Comparison of ENCODE assay signal across 12 cellular contexts in the genomic region with DNA sequence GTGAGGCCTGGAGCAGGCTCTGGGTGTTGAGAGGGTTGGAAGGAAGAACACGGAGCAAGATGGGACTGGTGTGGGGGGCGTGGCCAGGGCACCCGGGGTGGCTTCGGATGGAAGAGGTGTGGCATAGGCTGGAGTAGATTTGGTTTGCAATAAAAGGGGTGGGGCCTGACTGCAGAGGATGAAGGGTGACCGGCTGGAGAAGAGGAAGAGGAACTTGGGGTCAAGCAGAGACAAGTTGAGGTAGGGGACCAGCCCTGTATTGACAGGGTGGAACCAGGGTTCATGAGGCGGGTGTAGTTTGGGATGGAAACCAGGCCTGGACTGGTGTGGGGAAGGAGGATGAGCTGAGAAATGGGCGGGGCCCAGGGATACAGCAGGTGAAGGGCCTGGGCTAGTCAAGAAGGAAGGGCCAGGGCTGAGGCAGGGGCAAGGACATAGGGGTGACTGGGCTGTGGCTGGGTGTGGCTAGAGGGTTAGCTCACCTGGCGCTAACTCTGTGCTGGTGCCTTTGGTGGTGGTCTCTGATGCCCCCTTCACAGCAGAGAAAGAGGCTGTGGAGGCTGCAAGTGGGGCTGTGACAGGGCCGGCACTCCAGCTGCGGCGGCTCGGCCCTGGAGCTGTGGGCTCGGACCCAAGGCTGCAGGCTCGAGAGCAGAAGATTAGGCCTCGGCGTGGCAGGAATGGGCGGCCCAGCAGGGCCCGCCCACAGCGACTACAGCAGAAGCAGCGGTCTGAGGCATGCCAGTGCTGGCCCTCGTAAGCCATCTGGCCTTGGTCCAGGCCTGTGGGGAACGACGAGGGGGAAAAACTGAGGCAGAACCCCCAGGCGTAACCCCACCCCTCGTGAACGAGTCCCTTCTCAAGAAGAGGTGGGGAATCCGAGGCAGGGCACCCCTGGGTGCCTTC. TPM values are rescaled to one million over a fixed set of nuclear protein-coding genes. Genes with fewer than 3 reads are reported as not detected.
DNase-seq lines count a peak whose midpoint lies in the region; ATAC-seq and TF ChIP-seq lines count a peak whose summit lies in the region.
"Had no signal": no experiment of that assay in that cellular context is flagged by ENCODE, and none has a peak within 500 bp of the region (broad histone marks: within the 10 kb centered on the region; RNA-seq: fewer than 3 reads in every experiment).

No MANE protein-coding gene starts in this region.

- no peaks in the 10 kb centered on the region for H3K27me3 Mint-ChIP-seq in CD4-positive, alpha-beta T cell
- H3K27me3 Mint-ChIP-seq in endodermal cell (ENCODE audit: insufficient read depth), result peaks cover 16% of the 10 kb centered on the region
- H3K27me3 Mint-ChIP-seq in activated CD4-positive, alpha-beta memory T cell treated with anti-CD3 and anti-CD28 coated beads for 36 hours, result no peaks in the 10 kb centered on the region

- H3K4me3 Mint-ChIP-seq in CD4-positive, alpha-beta T cell, result no peak overlapping the region
- H3K4me3 Mint-ChIP-seq in endodermal cell, result no peak overlapping the region
- no peak overlapping the region for H3K4me3 Mint-ChIP-seq in activated CD4-positive, alpha-beta memory T cell treated with anti-CD3 and anti-CD28 coated beads for 36 hours

- H3K4me1 ChIP-seq in osteoblast (ENCODE audit: insufficient read depth, low read length), result peaks cover 5% of the 10 kb centered on the region
- H3K4me1 ChIP-seq in endodermal cell (ENCODE audit: control insufficient read depth, insufficient read depth, low read length), result no peaks in the 10 kb centered on the region

- ATAC-seq in CD4-positive, alpha-beta T cell (ENCODE audit: poor library complexity), result no peak
- no peak for ATAC-seq in activated CD4-positive, CD25-positive, alpha-beta regulatory T cell treated with anti-CD3 and anti-CD28 coated beads, Interleukin-2, amount 50 U/mL, for 24 hours

- peaks cover 5% of the 10 kb centered on the region for H4K20me1 ChIP-seq in osteoblast (ENCODE audit: insufficient read depth, low read length)

- no peak overlapping the region for H3K9ac ChIP-seq in endodermal cell (ENCODE audit: extremely low read depth, low read length, poor library complexity, severe bottlenecking)

- no peak overlapping the region for H3K27ac ChIP-seq in CD4-positive, alpha-beta T cell (ENCODE audit: low read depth, low read length)
- H3K27ac ChIP-seq in coronary artery (peak overlapping the region; percentile 26 to 32), osteoblast (ENCODE audit: low read depth, low read length) (no peak overlapping the region), endodermal cell (ENCODE audit: low read depth, low read length) (no peak overlapping the region)

- H3K4me3 ChIP-seq in coronary artery (no peak overlapping the region), osteoblast (ENCODE audit: insufficient read depth, low read length) (no peak overlapping the region), endodermal cell (ENCODE audit: low read length) (no peak overlapping the region)
- H3K4me3 ChIP-seq: thoracic aorta had no signal

- H3K36me3 Mint-ChIP-seq in CD4-positive, alpha-beta T cell (ENCODE audit: low read depth), result peaks cover 51% of the 10 kb centered on the region
- peaks cover 41% of the 10 kb centered on the region for H3K36me3 Mint-ChIP-seq in endodermal cell (ENCODE audit: low read depth)
- peaks cover 38% of the 10 kb centered on the region for H3K36me3 Mint-ChIP-seq in activated CD4-positive, alpha-beta memory T cell treated with anti-CD3 and anti-CD28 coated beads for 36 hours

- CTCF ChIA-PET in CD4-positive, alpha-beta T cell (lab: Charles Lee), result interaction anchor here (0.7 to 0.8 kb wide), 2 partner anchors 13 to 21 kb away, joined by 4 to 7 read pairs; no protein-coding TSS in a partner anchor
- CTCF ChIA-PET in activated CD4-positive, alpha-beta memory T cell treated with anti-CD3 and anti-CD28 coated beads for 36 hours (lab: Charles Lee), result interaction anchor here (0.6 to 1.2 kb wide), 2 partner anchors 10 to 14 kb away, joined by 3 to 4 read pairs; no protein-coding TSS in a partner anchor

- no peaks in the 10 kb centered on the region for H3K9me3 ChIP-seq in CD4-positive, alpha-beta T cell (ENCODE audit: control insufficient read depth, low read length)
- H3K9me3 ChIP-seq in osteoblast (ENCODE audit: low read depth, low read length), result no peaks in the 10 kb centered on the region
- no peaks in the 10 kb centered on the region for H3K9me3 ChIP-seq in endodermal cell (ENCODE audit: control insufficient read depth, low read length)
- H3K9me3 ChIP-seq: thoracic aorta had no signal

- 90 to 92% methylated on average over 5 to 27 of the region's 27 CpGs for WGBS in endodermal cell (ENCODE audit: insufficient coverage in 1 of 2, insufficient read length in 1 of 2), 2 experiments

- H3K79me2 ChIP-seq in osteoblast (ENCODE audit: insufficient read depth, low read length), result peaks cover 8% of the 10 kb centered on the region

- DNase-seq in CD4-positive, alpha-beta T cell, result no peak
- peak; percentile 69 to 82 for DNase-seq in NOMO-1 (lab: John Stamatoyannopoulos, UW; ENCODE audit: unreplicated experiment in 2 of 2)
- no peak for DNase-seq in coronary artery (ENCODE audit: low spot score)
- peak; percentile 77 for DNase-seq in osteoblast (ENCODE audit: insufficient read length, low spot score, missing footprints)
- no peak for DNase-seq in endodermal cell
- no peak for DNase-seq in SK-N-DZ (ENCODE audit: low spot score)
- DNase-seq in activated CD4-positive, alpha-beta memory T cell treated with anti-CD3 and anti-CD28 coated beads for 36 hours, result no peak
- DNase-seq: activated CD8-positive, alpha-beta memory T cell treated with anti-CD3 and anti-CD28 coated beads for 24 hours; foreskin melanocyte; NCI-H187 had no signal

- no peak overlapping the region for H3K4me2 ChIP-seq in osteoblast (ENCODE audit: insufficient read depth, low read length)

- H3K27me3 ChIP-seq in CD4-positive, alpha-beta T cell (ENCODE audit: control insufficient read depth, insufficient read depth, low read length), result no peaks in the 10 kb centered on the region
- no peaks in the 10 kb centered on the region for H3K27me3 ChIP-seq in osteoblast (ENCODE audit: insufficient read depth, low read length)
- peaks cover 15% of the 10 kb centered on the region for H3K27me3 ChIP-seq in endodermal cell (ENCODE audit: control insufficient read depth, insufficient read depth, low read length, poor library complexity, severe bottlenecking)

- TF ChIP-seq CTCF in CD4-positive, alpha-beta T cell (IDR thresholded peaks at IDR 0.05), result no peak
- TF ChIP-seq CTCF in coronary artery (IDR thresholded peaks at IDR 0.05), result no peak
- no peak for TF ChIP-seq CTCF in osteoblast (IDR thresholded peaks at IDR 0.05; ENCODE audit: extremely low read depth, low read depth, low read length)
- no peak for TF ChIP-seq CTCF in endodermal cell (conservative IDR thresholded peaks at IDR 0.05)

- POLR2A ChIA-PET in CD4-positive, alpha-beta T cell (lab: Charles Lee), result interaction anchor here (1.0 kb wide), 2 partner anchors 10 to 21 kb away, joined by 3 to 6 read pairs; no protein-coding TSS in a partner anchor
- POLR2A ChIA-PET in activated CD4-positive, alpha-beta memory T cell treated with anti-CD3 and anti-CD28 coated beads for 36 hours (lab: Charles Lee), result interaction anchor here (1.0 kb wide), 1 partner anchor 175 kb away, joined by 3 read pairs; a partner anchor contains a TSS

- peaks cover 21% of the 10 kb centered on the region for H3K4me1 Mint-ChIP-seq in CD4-positive, alpha-beta T cell (ENCODE audit: low read depth)
- H3K4me1 Mint-ChIP-seq in endodermal cell, result no peaks in the 10 kb centered on the region
- H3K4me1 Mint-ChIP-seq in activated CD4-positive, alpha-beta memory T cell treated with anti-CD3 and anti-CD28 coated beads for 36 hours (ENCODE audit: low read depth), result peaks cover 17% of the 10 kb centered on the region

- H3K27ac Mint-ChIP-seq in CD4-positive, alpha-beta T cell, result peak overlapping the region; percentile 33
- H3K27ac Mint-ChIP-seq in endodermal cell, result no peak overlapping the region
- H3K27ac Mint-ChIP-seq in activated CD4-positive, alpha-beta memory T cell treated with anti-CD3 and anti-CD28 coated beads for 36 hours, result no peak overlapping the region

- intact Hi-C loops in CD4-positive, alpha-beta T cell (cut with DNase I, micrococcal nuclease), result no loop called here
- intact Hi-C loops in activated CD4-positive, alpha-beta memory T cell treated with anti-CD3 and anti-CD28 coated beads for 36 hours (cut with micrococcal nuclease), result no loop called here

- H3K9me3 Mint-ChIP-seq in CD4-positive, alpha-beta T cell, result no peaks in the 10 kb centered on the region
- peaks cover 80% of the 10 kb centered on the region for H3K9me3 Mint-ChIP-seq in endodermal cell
- no peaks in the 10 kb centered on the region for H3K9me3 Mint-ChIP-seq in activated CD4-positive, alpha-beta memory T cell treated with anti-CD3 and anti-CD28 coated beads for 36 hours

- no peak overlapping the region for H2AFZ ChIP-seq in osteoblast (ENCODE audit: low read length)

- H3K36me3 ChIP-seq in osteoblast (ENCODE audit: insufficient read depth, low read length) (no peaks in the 10 kb centered on the region), endodermal cell (ENCODE audit: control insufficient read depth, insufficient read depth, low read length) (no peaks in the 10 kb centered on the region)

RNA-seq across cellular contexts. Expression of a gene that starts 5.0 kb away (rescaled TPM):
- 100 to 1,000 TPM; 124 to 128 TPM for total RNA-seq in CD4-positive, alpha-beta T cell
- total RNA-seq in osteoblast (19.7 and 21.0 TPM in 2 replicates), endodermal cell (1 to 10 TPM; 1.9 to 2.0 TPM)
- polyA plus RNA-seq in endodermal cell (2013, experiment 1 of 2), result 3.4 TPM
- 2.3 TPM for polyA plus RNA-seq in endodermal cell (2013, experiment 2 of 2)
- polyA plus RNA-seq in SK-N-DZ (2014; cell fraction: cytosol; rRNA removed), result 3.0 and 4.3 TPM in 2 replicates
- 0.61 and 4.2 TPM in 2 replicates for polyA plus RNA-seq in SK-N-DZ (2014; cell fraction: nucleus; rRNA removed)
- total RNA-seq in activated CD4-positive, alpha-beta memory T cell treated with anti-CD3 and anti-CD28 coated beads for 36 hours, result 100 to 1,000 TPM; 222 to 234 TPM

RNA-seq across cellular contexts. Expression of a gene that starts 9.5 kb away (rescaled TPM):
- 1 to 10 TPM; 1.8 to 2.3 TPM for total RNA-seq in CD4-positive, alpha-beta T cell
- total RNA-seq in osteoblast, result 6.9 and 7.7 TPM in 2 replicates
- 10 to 100 TPM; 10.7 to 12.0 TPM for total RNA-seq in endodermal cell
- polyA plus RNA-seq in endodermal cell (2013, experiment 1 of 2), result 5.5 TPM
- 5.5 TPM for polyA plus RNA-seq in endodermal cell (2013, experiment 2 of 2)
- 0.42 TPM in 1 of 2 replicates, not detected in the other for polyA plus RNA-seq in SK-N-DZ (2014; cell fraction: cytosol; rRNA removed)
- polyA plus RNA-seq in SK-N-DZ (2014; cell fraction: nucleus; rRNA removed), result not detected in 2 replicates
- total RNA-seq in activated CD4-positive, alpha-beta memory T cell treated with anti-CD3 and anti-CD28 coated beads for 36 hours, result 10 to 100 TPM; 18.1 to 20.1 TPM

RNA-seq across cellular contexts. Expression of a gene that starts 14.1 kb away (rescaled TPM):
- total RNA-seq in CD4-positive, alpha-beta T cell, result under 1 TPM; 0.89 to 0.93 TPM
- total RNA-seq in osteoblast, result 1.2 and 1.8 TPM in 2 replicates
- 1 to 10 TPM; 1.2 to 1.3 TPM for total RNA-seq in endodermal cell
- 0.46 TPM for polyA plus RNA-seq in endodermal cell (2013, experiment 1 of 2)
- polyA plus RNA-seq in endodermal cell (2013, experiment 2 of 2), result 0.70 TPM
- polyA plus RNA-seq in SK-N-DZ (2014; cell fraction: cytosol; rRNA removed), result 1.3 and 4.1 TPM in 2 replicates
- 1.5 and 8.2 TPM in 2 replicates for polyA plus RNA-seq in SK-N-DZ (2014; cell fraction: nucleus; rRNA removed)
- total RNA-seq in activated CD4-positive, alpha-beta memory T cell treated with anti-CD3 and anti-CD28 coated beads for 36 hours, result 1 to 10 TPM in 1 of 2 experiments, under 1 TPM in 1; 0.87 to 1.0 TPM

RNA-seq across cellular contexts. Expression of a gene that starts 23.3 kb away (rescaled TPM):
- total RNA-seq in CD4-positive, alpha-beta T cell, result under 1 TPM; 0.17 to 0.69 TPM
- total RNA-seq in osteoblast (0.29 and 0.36 TPM in 2 replicates), endodermal cell (under 1 TPM; 0.48 to 0.51 TPM)
- polyA plus RNA-seq in endodermal cell (2013, experiment 1 of 2), result 7.7 TPM
- 5.4 TPM for polyA plus RNA-seq in endodermal cell (2013, experiment 2 of 2)
- polyA plus RNA-seq in SK-N-DZ (2014; cell fraction: cytosol; rRNA removed), result 85.8 and 95.0 TPM in 2 replicates
- 34.6 and 45.1 TPM in 2 replicates for polyA plus RNA-seq in SK-N-DZ (2014; cell fraction: nucleus; rRNA removed)
- total RNA-seq in activated CD4-positive, alpha-beta memory T cell treated with anti-CD3 and anti-CD28 coated beads for 36 hours, result 1 to 10 TPM; 5.3 to 5.4 TPM

RNA-seq across cellular contexts. Expression of a gene that starts 53.1 kb away (rescaled TPM):
- 1 to 10 TPM; 8.9 to 9.6 TPM for total RNA-seq in CD4-positive, alpha-beta T cell
- total RNA-seq in osteoblast, result 12.4 and 14.1 TPM in 2 replicates
- 10 to 100 TPM; 17.9 to 23.7 TPM for total RNA-seq in endodermal cell
- polyA plus RNA-seq in endodermal cell (2013, experiment 1 of 2), result 25.1 TPM
- 23.2 TPM for polyA plus RNA-seq in endodermal cell (2013, experiment 2 of 2)
- polyA plus RNA-seq in SK-N-DZ (2014; cell fraction: cytosol; rRNA removed), result 31.4 and 36.0 TPM in 2 replicates
- polyA plus RNA-seq in SK-N-DZ (2014; cell fraction: nucleus; rRNA removed), result 14.1 and 14.9 TPM in 2 replicates
- total RNA-seq in activated CD4-positive, alpha-beta memory T cell treated with anti-CD3 and anti-CD28 coated beads for 36 hours, result 10 to 100 TPM; 22.0 to 22.6 TPM

Comparison
In these comparisons a context has a peak if more than half of its experiments do, and no peak if none do; other contexts are left out.
1. DNase-seq: peak in NOMO-1 (2 of 2) and osteoblast (single experiment); none in CD4-positive, alpha-beta T cell (0 of 10), coronary artery (single experiment), endodermal cell (single experiment), SK-N-DZ (single experiment) and activated CD4-positive, alpha-beta memory T cell treated with anti-CD3 and anti-CD28 coated beads for 36 hours (single experiment).
2. H3K27ac ChIP-seq: peak in coronary artery (2 of 2); none in CD4-positive, alpha-beta T cell (single experiment), osteoblast (single experiment) and endodermal cell (single experiment).